In genomic region chr12:96427269-96427729, GRCh38 we compare ENCODE assay signal across 8 cellular contexts. TPM values are rescaled to one million over a fixed set of nuclear protein-coding genes. Genes with fewer than 3 reads are reported as not detected.
A peak's percentile ranks its signal among the peaks of the same experiment; 100 is the strongest.
DNase-seq lines count a peak whose midpoint lies in the region; ATAC-seq and TF ChIP-seq lines count a peak whose summit lies in the region.

No MANE protein-coding gene starts in this region.

- intact Hi-C loops in activated T-helper 1 cell treated with anti-CD3 and anti-CD28 coated beads, Interleukin-12 subunit alpha, Interleukin-12 subunit beta, Interleukin-2, Interleukin-4 antibody, amounts not matched to agents 30 ng/mL and 10 ng/mL and 1 ng/mL, durations not matched to agents 14 hours and 24 hours and 36 hours (cut with micrococcal nuclease), result loop anchor here (10.0 kb wide), 1 partner anchor 478 kb away; the partner anchor contains the start of gene NEDD1

- H3K9me3 Mint-ChIP-seq in activated T-helper 1 cell treated with anti-CD3 and anti-CD28 coated beads, Interleukin-12 subunit alpha, Interleukin-12 subunit beta, Interleukin-2, Interleukin-4 antibody, amounts not matched to agents 30 ng/mL and 10 ng/mL and 1 ng/mL, durations not matched to agents 14 hours and 24 hours and 36 hours, result no peaks in the 10 kb centered on the region
- H3K9me3 Mint-ChIP-seq in glutamatergic neuron (ENCODE audit: unreplicated experiment), result peaks cover 6% of the 10 kb centered on the region

- TF ChIP-seq CTCF in glutamatergic neuron (IDR thresholded peaks at IDR 0.05; ENCODE audit: partially characterized antibody, unreplicated experiment), result no peak

- H3K4me3 ChIP-seq in rectal smooth muscle tissue (ENCODE audit: low read length), result no peak overlapping the region

- peak overlapping the region; percentile 1 for H3K4me3 Mint-ChIP-seq in activated T-helper 1 cell treated with anti-CD3 and anti-CD28 coated beads, Interleukin-12 subunit alpha, Interleukin-12 subunit beta, Interleukin-2, Interleukin-4 antibody, amounts not matched to agents 30 ng/mL and 10 ng/mL and 1 ng/mL, durations not matched to agents 14 hours and 24 hours and 36 hours
- peak overlapping the region; percentile 40 for H3K4me3 Mint-ChIP-seq in glutamatergic neuron (ENCODE audit: unreplicated experiment)

- DNase-seq in activated T-cell treated with anti-CD3 and anti-CD28 coated beads for 48 hours (ENCODE audit: low read depth) (peak; percentile 36), glutamatergic neuron (peak; percentile 66), RPMI8226 (no peak), KG1 (lab: John Stamatoyannopoulos, UW) (no peak)
- no peak for DNase-seq in activated T-cell treated with anti-CD3 and anti-CD28 coated beads, Interleukin-2, amount 50 U/mL, for 1 hour
- DNase-seq in activated T-helper 1 cell treated with anti-CD3 and anti-CD28 coated beads, Interleukin-12 subunit alpha, Interleukin-12 subunit beta, Interleukin-2, Interleukin-4 antibody, amounts not matched to agents 30 ng/mL and 10 ng/mL and 1 ng/mL, durations not matched to agents 14 hours and 24 hours and 36 hours (ENCODE audit: low spot score), result no peak

- H3K36me3 Mint-ChIP-seq in activated T-helper 1 cell treated with anti-CD3 and anti-CD28 coated beads, Interleukin-12 subunit alpha, Interleukin-12 subunit beta, Interleukin-2, Interleukin-4 antibody, amounts not matched to agents 30 ng/mL and 10 ng/mL and 1 ng/mL, durations not matched to agents 14 hours and 24 hours and 36 hours (ENCODE audit: low read depth), result peaks cover 4% of the 10 kb centered on the region
- no peaks in the 10 kb centered on the region for H3K36me3 Mint-ChIP-seq in glutamatergic neuron (ENCODE audit: unreplicated experiment)

- H3K9ac ChIP-seq in rectal smooth muscle tissue (ENCODE audit: low read length), result no peak overlapping the region

- H3K4me1 ChIP-seq in rectal smooth muscle tissue (ENCODE audit: control insufficient read depth, insufficient read depth, low read length), result peaks cover 6% of the 10 kb centered on the region

- no peaks in the 10 kb centered on the region for H3K36me3 ChIP-seq in rectal smooth muscle tissue (ENCODE audit: control insufficient read depth, insufficient read depth, low read length)

- peak overlapping the region; percentile 53 for H3K27ac Mint-ChIP-seq in activated T-helper 1 cell treated with anti-CD3 and anti-CD28 coated beads, Interleukin-12 subunit alpha, Interleukin-12 subunit beta, Interleukin-2, Interleukin-4 antibody, amounts not matched to agents 30 ng/mL and 10 ng/mL and 1 ng/mL, durations not matched to agents 14 hours and 24 hours and 36 hours
- peak overlapping the region; percentile 98 for H3K27ac Mint-ChIP-seq in glutamatergic neuron (ENCODE audit: unreplicated experiment)

- peaks cover 52% of the 10 kb centered on the region for H3K4me1 Mint-ChIP-seq in activated T-helper 1 cell treated with anti-CD3 and anti-CD28 coated beads, Interleukin-12 subunit alpha, Interleukin-12 subunit beta, Interleukin-2, Interleukin-4 antibody, amounts not matched to agents 30 ng/mL and 10 ng/mL and 1 ng/mL, durations not matched to agents 14 hours and 24 hours and 36 hours (ENCODE audit: low read depth)
- H3K4me1 Mint-ChIP-seq in glutamatergic neuron (ENCODE audit: low read depth, unreplicated experiment), result peaks cover 13% of the 10 kb centered on the region

- peaks cover 5% of the 10 kb centered on the region for H3K27me3 Mint-ChIP-seq in activated T-helper 1 cell treated with anti-CD3 and anti-CD28 coated beads, Interleukin-12 subunit alpha, Interleukin-12 subunit beta, Interleukin-2, Interleukin-4 antibody, amounts not matched to agents 30 ng/mL and 10 ng/mL and 1 ng/mL, durations not matched to agents 14 hours and 24 hours and 36 hours (ENCODE audit: insufficient read depth)
- peaks cover 5% of the 10 kb centered on the region for H3K27me3 Mint-ChIP-seq in glutamatergic neuron (ENCODE audit: unreplicated experiment)

- peak overlapping the region; percentile 51 for H3K27ac ChIP-seq in rectal smooth muscle tissue (ENCODE audit: low read depth, low read length)

- H3K27me3 ChIP-seq in rectal smooth muscle tissue (ENCODE audit: control insufficient read depth, insufficient read depth, low read length), result no peaks in the 10 kb centered on the region

- ATAC-seq in GM21515 (IDR thresholded peaks at IDR 0.05; ENCODE audit: unreplicated experiment), result no peak

RNA-seq across cellular contexts. Expression of gene CDK17, which starts 27.1 kb away (rescaled TPM):
- 32.4 and 37.1 TPM in 2 replicates for total RNA-seq in activated T-helper 1 cell treated with anti-CD3 and anti-CD28 coated beads, Interleukin-12 subunit alpha, Interleukin-12 subunit beta, Interleukin-2, Interleukin-4 antibody, amounts not matched to agents 30 ng/mL and 10 ng/mL and 1 ng/mL, durations not matched to agents 14 hours and 24 hours and 36 hours
- total RNA-seq in glutamatergic neuron (ENCODE audit: unreplicated experiment), result 46.7 TPM

Comparison
In these comparisons a context has a peak if more than half of its experiments do, and no peak if none do; other contexts are left out.
1. DNase-seq: peak in activated T-cell treated with anti-CD3 and anti-CD28 coated beads for 48 hours (single experiment) and glutamatergic neuron (single experiment); none in activated T-cell treated with anti-CD3 and anti-CD28 coated beads, Interleukin-2, amount 50 U/mL, for 1 hour (single experiment), activated T-helper 1 cell treated with anti-CD3 and anti-CD28 coated beads, Interleukin-12 subunit alpha, Interleukin-12 subunit beta, Interleukin-2, Interleukin-4 antibody, amounts not matched to agents 30 ng/mL and 10 ng/mL and 1 ng/mL, durations not matched to agents 14 hours and 24 hours and 36 hours (single experiment), RPMI8226 (single experiment) and KG1 (single experiment).